ENCODE assay signal across 1 cellular context in the genomic region with DNA sequence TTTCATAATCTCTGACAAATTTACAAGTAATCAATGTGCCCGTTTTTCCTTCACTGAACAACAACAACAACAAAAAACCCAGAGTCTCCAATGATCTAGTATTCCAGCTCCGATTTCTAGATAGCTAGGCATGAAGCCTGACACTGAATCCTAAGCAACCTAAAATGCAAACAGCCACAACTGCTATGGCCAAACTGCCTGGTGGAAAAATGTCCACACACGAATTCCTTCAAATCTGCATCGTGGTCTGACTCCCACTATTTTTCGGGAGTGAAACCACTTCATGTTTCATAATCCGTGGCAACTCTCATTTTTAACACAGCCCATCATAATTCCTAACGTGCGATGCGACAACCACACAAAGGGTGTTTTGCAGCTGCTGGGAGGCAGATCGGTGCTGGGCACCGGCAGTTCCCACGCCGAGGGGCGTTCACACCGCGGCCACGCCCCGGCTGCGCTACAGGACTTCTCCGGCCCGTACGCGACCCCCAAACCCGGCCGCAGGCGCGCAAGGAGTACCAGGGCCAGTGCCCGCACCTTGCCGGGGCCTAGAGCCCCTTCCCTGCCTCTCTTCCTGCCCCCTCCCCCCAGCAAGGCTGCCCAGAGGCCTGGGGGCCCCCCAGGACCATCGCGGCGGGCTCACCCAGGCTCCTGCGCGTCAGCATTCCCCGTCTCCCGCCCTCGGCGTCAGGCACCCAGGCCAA.
A peak's percentile ranks its signal among the peaks of the same experiment; 100 is the strongest.
TF ChIP-seq lines count a peak whose summit lies in the region.

No MANE protein-coding gene starts in this region.

TF ChIP-seq in K562, 482 proteins besides CTCF, POLR2A, EP300 and RAD21 (continued from another document and continues in another):
- no peak for TF ChIP-seq KLF16 (IDR thresholded peaks at IDR 0.05)
- TF ChIP-seq GABPB2 (CRISPR knock-in tag; conservative IDR thresholded peaks at IDR 0.05): no peak
- no peak for TF ChIP-seq EP400 (IDR thresholded peaks at IDR 0.05)
- no peak for TF ChIP-seq RFX7 (CRISPR knock-in tag; IDR thresholded peaks at IDR 0.05)
- peak; percentile 35; the same call in 1 of the 2 replicates for TF ChIP-seq CREM (IDR thresholded peaks at IDR 0.05; ENCODE audit: low read depth)
- TF ChIP-seq, protein P1, sequence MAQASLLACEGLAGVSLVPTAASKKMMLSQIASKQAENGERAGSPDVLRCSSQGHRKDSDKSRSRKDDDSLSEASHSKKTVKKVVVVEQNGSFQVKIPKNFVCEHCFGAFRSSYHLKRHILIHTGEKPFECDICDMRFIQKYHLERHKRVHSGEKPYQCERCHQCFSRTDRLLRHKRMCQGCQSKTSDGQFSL (CRISPR knock-in tag; IDR thresholded peaks at IDR 0.05): no peak
- TF ChIP-seq, protein P1 (tag; IDR thresholded peaks at IDR 0.05): no peak
- no peak; the same call in 1 of the 2 replicates for TF ChIP-seq DPF2 (IDR thresholded peaks at IDR 0.05)
- TF ChIP-seq SOX6 (IDR thresholded peaks at IDR 0.05): no peak
- peak; percentile 28; the same call in 1 of the 2 replicates for TF ChIP-seq MTA3 (IDR thresholded peaks at IDR 0.05; ENCODE audit: borderline replicate concordance)
- no peak for TF ChIP-seq FOXM1 (IDR thresholded peaks at IDR 0.05; ENCODE audit: low read depth)
- TF ChIP-seq FOXM1 (CRISPR knock-in tag; IDR thresholded peaks at IDR 0.05; ENCODE audit: low read depth): no peak; the same call in 1 of the 2 replicates
- TF ChIP-seq ZNF644 (tag; IDR thresholded peaks at IDR 0.05; ENCODE audit: low read depth): no peak
- no peak for TF ChIP-seq POLR2AphosphoS5 (IDR thresholded peaks at IDR 0.05; ENCODE audit: control insufficient read depth, insufficient read depth, low read depth, low read length)
- TF ChIP-seq MEF2D (tag; conservative IDR thresholded peaks at IDR 0.05; ENCODE audit: low read depth): no peak
- TF ChIP-seq GABPA (tag; conservative IDR thresholded peaks at IDR 0.05; ENCODE audit: low read depth): no peak
- no peak for TF ChIP-seq CCAR2 (IDR thresholded peaks at IDR 0.05; ENCODE audit: low read depth, low read length)
- no peak for TF ChIP-seq BHLHE40 (IDR thresholded peaks at IDR 0.05; ENCODE audit: low read length)
- TF ChIP-seq ZNF121 (CRISPR knock-in tag; conservative IDR thresholded peaks at IDR 0.05): peak; percentile 5; the same call in 1 of the 2 replicates
- TF ChIP-seq, protein P2, sequence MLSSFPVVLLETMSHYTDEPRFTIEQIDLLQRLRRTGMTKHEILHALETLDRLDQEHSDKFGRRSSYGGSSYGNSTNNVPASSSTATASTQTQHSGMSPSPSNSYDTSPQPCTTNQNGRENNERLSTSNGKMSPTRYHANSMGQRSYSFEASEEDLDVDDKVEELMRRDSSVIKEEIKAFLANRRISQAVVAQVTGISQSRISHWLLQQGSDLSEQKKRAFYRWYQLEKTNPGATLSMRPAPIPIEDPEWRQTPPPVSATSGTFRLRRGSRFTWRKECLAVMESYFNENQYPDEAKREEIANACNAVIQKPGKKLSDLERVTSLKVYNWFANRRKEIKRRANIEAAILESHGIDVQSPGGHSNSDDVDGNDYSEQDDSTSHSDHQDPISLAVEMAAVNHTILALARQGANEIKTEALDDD (IDR thresholded peaks at IDR 0.05): no peak
- 0 out of 2 replicates have a peak, but pooled peaks have one; percentile 25 for TF ChIP-seq SMARCA5 (IDR thresholded peaks at IDR 0.05)
- no peak for TF ChIP-seq HDGF (IDR thresholded peaks at IDR 0.05)
- no peak for TF ChIP-seq ASH1L (IDR thresholded peaks at IDR 0.05; ENCODE audit: borderline replicate concordance, low read depth, partially characterized antibody)
- TF ChIP-seq CSDE1 (IDR thresholded peaks at IDR 0.05): no peak
- no peak for TF ChIP-seq TEAD1 (CRISPR knock-in tag; IDR thresholded peaks at IDR 0.05)
- TF ChIP-seq CHD2 (IDR thresholded peaks at IDR 0.05; ENCODE audit: low read depth, low read length): no peak
- 0 out of 2 replicates have a peak, but pooled peaks have one; percentile 1 for TF ChIP-seq ZNF384 (IDR thresholded peaks at IDR 0.05; ENCODE audit: low read depth, low read length)
- TF ChIP-seq CHCHD3 (CRISPR knock-in tag; IDR thresholded peaks at IDR 0.05): no peak
- TF ChIP-seq, protein P3, sequence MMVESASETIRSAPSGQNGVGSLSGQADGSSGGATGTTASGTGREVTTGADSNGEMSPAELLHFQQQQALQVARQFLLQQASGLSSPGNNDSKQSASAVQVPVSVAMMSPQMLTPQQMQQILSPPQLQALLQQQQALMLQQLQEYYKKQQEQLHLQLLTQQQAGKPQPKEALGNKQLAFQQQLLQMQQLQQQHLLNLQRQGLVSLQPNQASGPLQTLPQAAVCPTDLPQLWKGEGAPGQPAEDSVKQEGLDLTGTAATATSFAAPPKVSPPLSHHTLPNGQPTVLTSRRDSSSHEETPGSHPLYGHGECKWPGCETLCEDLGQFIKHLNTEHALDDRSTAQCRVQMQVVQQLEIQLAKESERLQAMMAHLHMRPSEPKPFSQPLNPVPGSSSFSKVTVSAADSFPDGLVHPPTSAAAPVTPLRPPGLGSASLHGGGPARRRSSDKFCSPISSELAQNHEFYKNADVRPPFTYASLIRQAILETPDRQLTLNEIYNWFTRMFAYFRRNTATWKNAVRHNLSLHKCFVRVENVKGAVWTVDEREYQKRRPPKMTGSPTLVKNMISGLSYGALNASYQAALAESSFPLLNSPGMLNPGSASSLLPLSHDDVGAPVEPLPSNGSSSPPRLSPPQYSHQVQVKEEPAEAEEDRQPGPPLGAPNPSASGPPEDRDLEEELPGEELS (CRISPR knock-in tag; IDR thresholded peaks at IDR 0.05; ENCODE audit: borderline replicate concordance): no peak
- TF ChIP-seq RBM34 (IDR thresholded peaks at IDR 0.05; ENCODE audit: borderline replicate concordance, insufficient read depth, low read length): no peak
- no peak for TF ChIP-seq TBP (optimal IDR thresholded peaks at IDR 0.05; ENCODE audit: low read depth, low read length)
- no peak for TF ChIP-seq CEBPB (tag; IDR thresholded peaks at IDR 0.05)
- TF ChIP-seq PPARD (CRISPR knock-in tag; IDR thresholded peaks at IDR 0.05): no peak
- TF ChIP-seq, protein P4, sequence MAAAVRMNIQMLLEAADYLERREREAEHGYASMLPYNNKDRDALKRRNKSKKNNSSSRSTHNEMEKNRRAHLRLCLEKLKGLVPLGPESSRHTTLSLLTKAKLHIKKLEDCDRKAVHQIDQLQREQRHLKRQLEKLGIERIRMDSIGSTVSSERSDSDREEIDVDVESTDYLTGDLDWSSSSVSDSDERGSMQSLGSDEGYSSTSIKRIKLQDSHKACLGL (CRISPR knock-in tag; IDR thresholded peaks at IDR 0.05; ENCODE audit: borderline replicate concordance, poor library complexity, severe bottlenecking): no peak
- TF ChIP-seq HMG20A (CRISPR knock-in tag; conservative IDR thresholded peaks at IDR 0.05): no peak
- TF ChIP-seq, protein P5, sequence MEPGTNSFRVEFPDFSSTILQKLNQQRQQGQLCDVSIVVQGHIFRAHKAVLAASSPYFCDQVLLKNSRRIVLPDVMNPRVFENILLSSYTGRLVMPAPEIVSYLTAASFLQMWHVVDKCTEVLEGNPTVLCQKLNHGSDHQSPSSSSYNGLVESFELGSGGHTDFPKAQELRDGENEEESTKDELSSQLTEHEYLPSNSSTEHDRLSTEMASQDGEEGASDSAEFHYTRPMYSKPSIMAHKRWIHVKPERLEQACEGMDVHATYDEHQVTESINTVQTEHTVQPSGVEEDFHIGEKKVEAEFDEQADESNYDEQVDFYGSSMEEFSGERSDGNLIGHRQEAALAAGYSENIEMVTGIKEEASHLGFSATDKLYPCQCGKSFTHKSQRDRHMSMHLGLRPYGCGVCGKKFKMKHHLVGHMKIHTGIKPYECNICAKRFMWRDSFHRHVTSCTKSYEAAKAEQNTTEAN (CRISPR knock-in tag; IDR thresholded peaks at IDR 0.05): peak; percentile 36; the same call in 1 of the 2 replicates
- TF ChIP-seq RCOR1 (IDR thresholded peaks at IDR 0.05; ENCODE audit: borderline replicate concordance in 1 of 2, low read depth in 2 of 2, low read length in 2 of 2): no peak
- 0 out of 2 replicates have a peak, but pooled peaks have one; percentile 53 for TF ChIP-seq FOXK1 (CRISPR knock-in tag; IDR thresholded peaks at IDR 0.05; ENCODE audit: borderline replicate concordance)
- no peak for TF ChIP-seq PCBP1 (IDR thresholded peaks at IDR 0.05; ENCODE audit: low read depth, low read length, poor library complexity, severe bottlenecking)
- peak; percentile 31 for TF ChIP-seq SAP30 (IDR thresholded peaks at IDR 0.05; ENCODE audit: borderline replicate concordance, insufficient read depth, low read depth, low read length, poor library complexity, severe bottlenecking)
- TF ChIP-seq CREBBP (IDR thresholded peaks at IDR 0.05; ENCODE audit: low read depth, low read length): no peak
- no peak for TF ChIP-seq ZEB2 (IDR thresholded peaks at IDR 0.05)
- TF ChIP-seq, protein P6, sequence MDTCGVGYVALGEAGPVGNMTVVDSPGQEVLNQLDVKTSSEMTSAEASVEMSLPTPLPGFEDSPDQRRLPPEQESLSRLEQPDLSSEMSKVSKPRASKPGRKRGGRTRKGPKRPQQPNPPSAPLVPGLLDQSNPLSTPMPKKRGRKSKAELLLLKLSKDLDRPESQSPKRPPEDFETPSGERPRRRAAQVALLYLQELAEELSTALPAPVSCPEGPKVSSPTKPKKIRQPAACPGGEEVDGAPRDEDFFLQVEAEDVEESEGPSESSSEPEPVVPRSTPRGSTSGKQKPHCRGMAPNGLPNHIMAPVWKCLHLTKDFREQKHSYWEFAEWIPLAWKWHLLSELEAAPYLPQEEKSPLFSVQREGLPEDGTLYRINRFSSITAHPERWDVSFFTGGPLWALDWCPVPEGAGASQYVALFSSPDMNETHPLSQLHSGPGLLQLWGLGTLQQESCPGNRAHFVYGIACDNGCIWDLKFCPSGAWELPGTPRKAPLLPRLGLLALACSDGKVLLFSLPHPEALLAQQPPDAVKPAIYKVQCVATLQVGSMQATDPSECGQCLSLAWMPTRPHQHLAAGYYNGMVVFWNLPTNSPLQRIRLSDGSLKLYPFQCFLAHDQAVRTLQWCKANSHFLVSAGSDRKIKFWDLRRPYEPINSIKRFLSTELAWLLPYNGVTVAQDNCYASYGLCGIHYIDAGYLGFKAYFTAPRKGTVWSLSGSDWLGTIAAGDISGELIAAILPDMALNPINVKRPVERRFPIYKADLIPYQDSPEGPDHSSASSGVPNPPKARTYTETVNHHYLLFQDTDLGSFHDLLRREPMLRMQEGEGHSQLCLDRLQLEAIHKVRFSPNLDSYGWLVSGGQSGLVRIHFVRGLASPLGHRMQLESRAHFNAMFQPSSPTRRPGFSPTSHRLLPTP (IDR thresholded peaks at IDR 0.05; ENCODE audit: borderline replicate concordance, extremely low read depth, insufficient read length): no peak
- no peak for TF ChIP-seq TCFL5 (CRISPR knock-in tag; conservative IDR thresholded peaks at IDR 0.05)
- TF ChIP-seq, protein P7, sequence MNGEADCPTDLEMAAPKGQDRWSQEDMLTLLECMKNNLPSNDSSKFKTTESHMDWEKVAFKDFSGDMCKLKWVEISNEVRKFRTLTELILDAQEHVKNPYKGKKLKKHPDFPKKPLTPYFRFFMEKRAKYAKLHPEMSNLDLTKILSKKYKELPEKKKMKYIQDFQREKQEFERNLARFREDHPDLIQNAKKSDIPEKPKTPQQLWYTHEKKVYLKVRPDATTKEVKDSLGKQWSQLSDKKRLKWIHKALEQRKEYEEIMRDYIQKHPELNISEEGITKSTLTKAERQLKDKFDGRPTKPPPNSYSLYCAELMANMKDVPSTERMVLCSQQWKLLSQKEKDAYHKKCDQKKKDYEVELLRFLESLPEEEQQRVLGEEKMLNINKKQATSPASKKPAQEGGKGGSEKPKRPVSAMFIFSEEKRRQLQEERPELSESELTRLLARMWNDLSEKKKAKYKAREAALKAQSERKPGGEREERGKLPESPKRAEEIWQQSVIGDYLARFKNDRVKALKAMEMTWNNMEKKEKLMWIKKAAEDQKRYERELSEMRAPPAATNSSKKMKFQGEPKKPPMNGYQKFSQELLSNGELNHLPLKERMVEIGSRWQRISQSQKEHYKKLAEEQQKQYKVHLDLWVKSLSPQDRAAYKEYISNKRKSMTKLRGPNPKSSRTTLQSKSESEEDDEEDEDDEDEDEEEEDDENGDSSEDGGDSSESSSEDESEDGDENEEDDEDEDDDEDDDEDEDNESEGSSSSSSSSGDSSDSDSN (IDR thresholded peaks at IDR 0.05; ENCODE audit: borderline replicate concordance in 1 of 2, low read depth in 2 of 2, low read length in 2 of 2): no peak
- no peak; the same call in 1 of the 2 replicates for TF ChIP-seq MYC (IDR thresholded peaks at IDR 0.05; ENCODE audit: low read depth, low read length)
- TF ChIP-seq MYC (CRISPR knock-in tag; IDR thresholded peaks at IDR 0.05; ENCODE audit: borderline replicate concordance, low read depth): 0 out of 2 replicates have a peak, but pooled peaks have one; percentile 63
- no peak for TF ChIP-seq ZNF134 (CRISPR knock-in tag; conservative IDR thresholded peaks at IDR 0.05)
- TF ChIP-seq ZNF77 (CRISPR knock-in tag; IDR thresholded peaks at IDR 0.05): no peak
- TF ChIP-seq STAG1 (CRISPR knock-in tag; IDR thresholded peaks at IDR 0.05; ENCODE audit: borderline replicate concordance): no peak
- TF ChIP-seq, protein P8, sequence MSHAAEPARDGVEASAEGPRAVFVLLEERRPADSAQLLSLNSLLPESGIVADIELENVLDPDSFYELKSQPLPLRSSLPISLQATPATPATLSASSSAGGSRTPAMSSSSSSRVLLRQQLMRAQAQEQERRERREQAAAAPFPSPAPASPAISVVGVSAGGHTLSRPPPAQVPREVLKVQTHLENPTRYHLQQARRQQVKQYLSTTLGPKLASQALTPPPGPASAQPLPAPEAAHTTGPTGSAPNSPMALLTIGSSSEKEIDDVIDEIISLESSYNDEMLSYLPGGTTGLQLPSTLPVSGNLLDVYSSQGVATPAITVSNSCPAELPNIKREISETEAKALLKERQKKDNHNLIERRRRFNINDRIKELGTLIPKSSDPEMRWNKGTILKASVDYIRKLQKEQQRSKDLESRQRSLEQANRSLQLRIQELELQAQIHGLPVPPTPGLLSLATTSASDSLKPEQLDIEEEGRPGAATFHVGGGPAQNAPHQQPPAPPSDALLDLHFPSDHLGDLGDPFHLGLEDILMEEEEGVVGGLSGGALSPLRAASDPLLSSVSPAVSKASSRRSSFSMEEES (CRISPR knock-in tag; IDR thresholded peaks at IDR 0.05): no peak
- TF ChIP-seq, protein P9, sequence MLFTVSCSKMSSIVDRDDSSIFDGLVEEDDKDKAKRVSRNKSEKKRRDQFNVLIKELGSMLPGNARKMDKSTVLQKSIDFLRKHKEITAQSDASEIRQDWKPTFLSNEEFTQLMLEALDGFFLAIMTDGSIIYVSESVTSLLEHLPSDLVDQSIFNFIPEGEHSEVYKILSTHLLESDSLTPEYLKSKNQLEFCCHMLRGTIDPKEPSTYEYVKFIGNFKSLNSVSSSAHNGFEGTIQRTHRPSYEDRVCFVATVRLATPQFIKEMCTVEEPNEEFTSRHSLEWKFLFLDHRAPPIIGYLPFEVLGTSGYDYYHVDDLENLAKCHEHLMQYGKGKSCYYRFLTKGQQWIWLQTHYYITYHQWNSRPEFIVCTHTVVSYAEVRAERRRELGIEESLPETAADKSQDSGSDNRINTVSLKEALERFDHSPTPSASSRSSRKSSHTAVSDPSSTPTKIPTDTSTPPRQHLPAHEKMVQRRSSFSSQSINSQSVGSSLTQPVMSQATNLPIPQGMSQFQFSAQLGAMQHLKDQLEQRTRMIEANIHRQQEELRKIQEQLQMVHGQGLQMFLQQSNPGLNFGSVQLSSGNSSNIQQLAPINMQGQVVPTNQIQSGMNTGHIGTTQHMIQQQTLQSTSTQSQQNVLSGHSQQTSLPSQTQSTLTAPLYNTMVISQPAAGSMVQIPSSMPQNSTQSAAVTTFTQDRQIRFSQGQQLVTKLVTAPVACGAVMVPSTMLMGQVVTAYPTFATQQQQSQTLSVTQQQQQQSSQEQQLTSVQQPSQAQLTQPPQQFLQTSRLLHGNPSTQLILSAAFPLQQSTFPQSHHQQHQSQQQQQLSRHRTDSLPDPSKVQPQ (CRISPR knock-in tag; IDR thresholded peaks at IDR 0.05; ENCODE audit: borderline replicate concordance): no peak
